ENCODE assay signal across 17 cellular contexts in genomic region chr10:8539056-8539455, GRCh38.
"Had no signal": no experiment of that assay in that cellular context is flagged by ENCODE, and none has a peak within 500 bp of the region (broad histone marks: within the 10 kb centered on the region; RNA-seq: fewer than 3 reads in every experiment).

No MANE protein-coding gene starts in this region.

- H3K9me3 ChIP-seq: right lobe of liver, thoracic aorta, upper lobe of left lung had no signal

- H3K36me3 ChIP-seq: heart right ventricle, right lobe of liver, thoracic aorta, upper lobe of left lung had no signal

- H3K4me1 Mint-ChIP-seq: endodermal cell; stimulated activated memory B cell treated with anti-CD40 and anti-IgM and Interleukin-4, amounts not matched to agents 10 μg/mL and 1 μg/mL and 100 μg/mL, for 72 hours had no signal

- H3K4me1 ChIP-seq: heart right ventricle, psoas muscle, right lobe of liver had no signal

- H3K27me3 Mint-ChIP-seq: activated naive CD8-positive, alpha-beta T cell; stimulated activated memory B cell treated with anti-CD40 and anti-IgM and Interleukin-4, amounts not matched to agents 10 μg/mL and 1 μg/mL and 100 μg/mL, for 72 hours had no signal

- H3K36me3 Mint-ChIP-seq: activated naive CD8-positive, alpha-beta T cell; stimulated activated memory B cell treated with anti-CD40 and anti-IgM and Interleukin-4, amounts not matched to agents 10 μg/mL and 1 μg/mL and 100 μg/mL, for 72 hours had no signal

- H3K4me3 ChIP-seq: dorsolateral prefrontal cortex, heart right ventricle, psoas muscle, right lobe of liver, smooth muscle cell, thoracic aorta, upper lobe of left lung had no signal

- H3K9me3 Mint-ChIP-seq: activated T-helper 1 cell treated with anti-CD3 and anti-CD28 coated beads, Interleukin-12 subunit alpha, Interleukin-12 subunit beta, Interleukin-2, Interleukin-4 antibody, amounts not matched to agents 30 ng/mL and 10 ng/mL and 1 ng/mL, durations not matched to agents 14 hours and 24 hours and 36 hours; endodermal cell had no signal

- H3K27me3 ChIP-seq: heart right ventricle, right lobe of liver, upper lobe of left lung had no signal

- DNase-seq: activated CD4-positive, alpha-beta T cell treated with anti-CD3 and anti-CD28 coated beads, Interleukin-2, amount 50 U/mL, for 4 hours; activated T-cell treated with anti-CD3 and anti-CD28 coated beads for 4 hours; amniotic stem cell; dorsolateral prefrontal cortex; endodermal cell; heart right ventricle; mesendoderm; naive thymus-derived CD8-positive, alpha-beta T cell; psoas muscle; right lobe of liver; stimulated activated CD4-positive, alpha-beta T cell treated with anti-CD3 and anti-CD28 coated beads, Interleukin-4, amount 100 ng/mL, for 1 hour; upper lobe of left lung had no signal

- H3K27ac ChIP-seq: dorsolateral prefrontal cortex, heart right ventricle, psoas muscle, right lobe of liver, thoracic aorta, upper lobe of left lung had no signal

- H3K4me2 ChIP-seq: smooth muscle cell had no signal

- H3K27ac Mint-ChIP-seq: activated naive CD8-positive, alpha-beta T cell; activated T-helper 1 cell treated with anti-CD3 and anti-CD28 coated beads, Interleukin-12 subunit alpha, Interleukin-12 subunit beta, Interleukin-2, Interleukin-4 antibody, amounts not matched to agents 30 ng/mL and 10 ng/mL and 1 ng/mL, durations not matched to agents 14 hours and 24 hours and 36 hours; endodermal cell; naive thymus-derived CD8-positive, alpha-beta T cell; stimulated activated memory B cell treated with anti-CD40 and anti-IgM and Interleukin-4, amounts not matched to agents 10 μg/mL and 1 μg/mL and 100 μg/mL, for 72 hours had no signal

- ATAC-seq: heart right ventricle; naive thymus-derived CD8-positive, alpha-beta T cell; psoas muscle; right lobe of liver; stimulated activated memory B cell treated with anti-CD40 and anti-IgM and Interleukin-4, amounts not matched to agents 10 μg/mL and 1 μg/mL and 100 μg/mL, for 72 hours had no signal

- H3K4me3 Mint-ChIP-seq: activated naive CD8-positive, alpha-beta T cell; activated T-helper 1 cell treated with anti-CD3 and anti-CD28 coated beads, Interleukin-12 subunit alpha, Interleukin-12 subunit beta, Interleukin-2, Interleukin-4 antibody, amounts not matched to agents 30 ng/mL and 10 ng/mL and 1 ng/mL, durations not matched to agents 14 hours and 24 hours and 36 hours; endodermal cell; naive thymus-derived CD8-positive, alpha-beta T cell; stimulated activated memory B cell treated with anti-CD40 and anti-IgM and Interleukin-4, amounts not matched to agents 10 μg/mL and 1 μg/mL and 100 μg/mL, for 72 hours had no signal
